Comparison of ENCODE assay signal across 1 cellular context in the genomic region with DNA sequence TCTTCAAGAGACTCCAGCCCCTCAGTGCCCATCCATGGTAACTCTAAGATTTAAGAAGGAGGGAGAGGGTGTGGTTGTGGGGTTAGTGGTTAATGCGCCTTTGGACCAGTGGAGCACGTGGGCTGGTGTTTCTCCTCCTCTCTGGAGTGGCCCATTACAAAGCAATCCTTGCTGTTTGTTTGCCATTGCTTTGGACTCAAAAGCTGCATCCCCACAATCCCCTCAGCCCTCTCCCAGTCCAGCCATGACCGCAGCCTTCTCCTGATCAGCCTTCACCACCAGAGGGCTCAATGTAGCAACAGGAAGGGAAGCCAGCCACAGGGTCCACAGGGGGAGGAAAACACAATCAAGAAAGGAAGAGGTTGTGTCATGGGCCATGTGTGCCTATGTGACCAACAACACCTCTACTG.
TF ChIP-seq lines count a peak whose summit lies in the region.

No MANE protein-coding gene starts in this region.

TF ChIP-seq in GM12878, 131 proteins besides CTCF, POLR2A, EP300 and RAD21 (continued from another document):
- TF ChIP-seq, protein P1, sequence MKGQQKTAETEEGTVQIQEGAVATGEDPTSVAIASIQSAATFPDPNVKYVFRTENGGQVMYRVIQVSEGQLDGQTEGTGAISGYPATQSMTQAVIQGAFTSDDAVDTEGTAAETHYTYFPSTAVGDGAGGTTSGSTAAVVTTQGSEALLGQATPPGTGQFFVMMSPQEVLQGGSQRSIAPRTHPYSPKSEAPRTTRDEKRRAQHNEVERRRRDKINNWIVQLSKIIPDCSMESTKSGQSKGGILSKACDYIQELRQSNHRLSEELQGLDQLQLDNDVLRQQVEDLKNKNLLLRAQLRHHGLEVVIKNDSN (IDR thresholded peaks at IDR 0.05; ENCODE audit: borderline replicate concordance, extremely low read length, insufficient read depth, low read depth, low read length): no peak
- TF ChIP-seq MTA3 (IDR thresholded peaks at IDR 0.05; ENCODE audit: borderline replicate concordance, low read length) (no peak), ZZZ3 (IDR thresholded peaks at IDR 0.05; ENCODE audit: control insufficient read depth, insufficient read length, low read depth) (no peak), NFIC (IDR thresholded peaks at IDR 0.05; ENCODE audit: low read depth, low read length) (no peak), MYB (IDR thresholded peaks at IDR 0.05; ENCODE audit: borderline replicate concordance, low read depth, low read length) (no peak), KDM1A (IDR thresholded peaks at IDR 0.05; ENCODE audit: borderline replicate concordance) (no peak), IRF4 (IDR thresholded peaks at IDR 0.05; ENCODE audit: low read depth, low read length) (no peak), CEBPB (IDR thresholded peaks at IDR 0.05; ENCODE audit: borderline replicate concordance in 1 of 2, low read depth in 2 of 2, low read length in 2 of 2) (no peak)
- TF ChIP-seq, protein P2, sequence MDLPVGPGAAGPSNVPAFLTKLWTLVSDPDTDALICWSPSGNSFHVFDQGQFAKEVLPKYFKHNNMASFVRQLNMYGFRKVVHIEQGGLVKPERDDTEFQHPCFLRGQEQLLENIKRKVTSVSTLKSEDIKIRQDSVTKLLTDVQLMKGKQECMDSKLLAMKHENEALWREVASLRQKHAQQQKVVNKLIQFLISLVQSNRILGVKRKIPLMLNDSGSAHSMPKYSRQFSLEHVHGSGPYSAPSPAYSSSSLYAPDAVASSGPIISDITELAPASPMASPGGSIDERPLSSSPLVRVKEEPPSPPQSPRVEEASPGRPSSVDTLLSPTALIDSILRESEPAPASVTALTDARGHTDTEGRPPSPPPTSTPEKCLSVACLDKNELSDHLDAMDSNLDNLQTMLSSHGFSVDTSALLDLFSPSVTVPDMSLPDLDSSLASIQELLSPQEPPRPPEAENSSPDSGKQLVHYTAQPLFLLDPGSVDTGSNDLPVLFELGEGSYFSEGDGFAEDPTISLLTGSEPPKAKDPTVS (IDR thresholded peaks at IDR 0.05; ENCODE audit: low read depth, low read length): no peak
- TF ChIP-seq, protein P3, sequence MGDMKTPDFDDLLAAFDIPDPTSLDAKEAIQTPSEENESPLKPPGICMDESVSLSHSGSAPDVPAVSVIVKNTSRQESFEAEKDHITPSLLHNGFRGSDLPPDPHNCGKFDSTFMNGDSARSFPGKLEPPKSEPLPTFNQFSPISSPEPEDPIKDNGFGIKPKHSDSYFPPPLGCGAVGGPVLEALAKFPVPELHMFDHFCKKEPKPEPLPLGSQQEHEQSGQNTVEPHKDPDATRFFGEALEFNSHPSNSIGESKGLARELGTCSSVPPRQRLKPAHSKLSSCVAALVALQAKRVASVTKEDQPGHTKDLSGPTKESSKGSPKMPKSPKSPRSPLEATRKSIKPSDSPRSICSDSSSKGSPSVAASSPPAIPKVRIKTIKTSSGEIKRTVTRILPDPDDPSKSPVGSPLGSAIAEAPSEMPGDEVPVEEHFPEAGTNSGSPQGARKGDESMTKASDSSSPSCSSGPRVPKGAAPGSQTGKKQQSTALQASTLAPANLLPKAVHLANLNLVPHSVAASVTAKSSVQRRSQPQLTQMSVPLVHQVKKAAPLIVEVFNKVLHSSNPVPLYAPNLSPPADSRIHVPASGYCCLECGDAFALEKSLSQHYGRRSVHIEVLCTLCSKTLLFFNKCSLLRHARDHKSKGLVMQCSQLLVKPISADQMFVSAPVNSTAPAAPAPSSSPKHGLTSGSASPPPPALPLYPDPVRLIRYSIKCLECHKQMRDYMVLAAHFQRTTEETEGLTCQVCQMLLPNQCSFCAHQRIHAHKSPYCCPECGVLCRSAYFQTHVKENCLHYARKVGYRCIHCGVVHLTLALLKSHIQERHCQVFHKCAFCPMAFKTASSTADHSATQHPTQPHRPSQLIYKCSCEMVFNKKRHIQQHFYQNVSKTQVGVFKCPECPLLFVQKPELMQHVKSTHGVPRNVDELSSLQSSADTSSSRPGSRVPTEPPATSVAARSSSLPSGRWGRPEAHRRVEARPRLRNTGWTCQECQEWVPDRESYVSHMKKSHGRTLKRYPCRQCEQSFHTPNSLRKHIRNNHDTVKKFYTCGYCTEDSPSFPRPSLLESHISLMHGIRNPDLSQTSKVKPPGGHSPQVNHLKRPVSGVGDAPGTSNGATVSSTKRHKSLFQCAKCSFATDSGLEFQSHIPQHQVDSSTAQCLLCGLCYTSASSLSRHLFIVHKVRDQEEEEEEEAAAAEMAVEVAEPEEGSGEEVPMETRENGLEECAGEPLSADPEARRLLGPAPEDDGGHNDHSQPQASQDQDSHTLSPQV (IDR thresholded peaks at IDR 0.05): no peak
